1 cellular context compared by ENCODE assay signal in the genomic region with DNA sequence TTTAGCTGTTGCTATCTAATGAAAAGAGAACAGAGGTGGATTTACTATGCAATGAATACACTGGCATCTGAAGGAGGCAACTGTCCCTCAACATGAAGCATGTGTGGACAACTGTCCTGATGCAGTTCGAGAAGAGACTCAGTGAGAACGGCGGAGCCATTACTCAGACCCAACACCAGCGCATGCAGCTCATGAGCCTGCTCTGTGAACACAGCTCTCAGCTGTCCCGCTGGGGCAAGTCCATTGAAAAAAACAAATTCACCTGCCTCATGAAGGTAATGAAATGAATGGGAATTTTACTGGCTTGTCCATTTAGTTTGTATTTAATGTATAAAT.
TF ChIP-seq lines count a peak whose summit lies in the region.

No MANE protein-coding gene starts in this region.

TF ChIP-seq in IMR-90, 13 proteins besides CTCF, POLR2A, EP300 and RAD21:
- TF ChIP-seq, protein P1, sequence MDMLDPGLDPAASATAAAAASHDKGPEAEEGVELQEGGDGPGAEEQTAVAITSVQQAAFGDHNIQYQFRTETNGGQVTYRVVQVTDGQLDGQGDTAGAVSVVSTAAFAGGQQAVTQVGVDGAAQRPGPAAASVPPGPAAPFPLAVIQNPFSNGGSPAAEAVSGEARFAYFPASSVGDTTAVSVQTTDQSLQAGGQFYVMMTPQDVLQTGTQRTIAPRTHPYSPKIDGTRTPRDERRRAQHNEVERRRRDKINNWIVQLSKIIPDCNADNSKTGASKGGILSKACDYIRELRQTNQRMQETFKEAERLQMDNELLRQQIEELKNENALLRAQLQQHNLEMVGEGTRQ (IDR thresholded peaks at IDR 0.05; ENCODE audit: low read depth, low read length), result no peak
- TF ChIP-seq CEBPB (IDR thresholded peaks at IDR 0.05; ENCODE audit: low read depth, low read length) (no peak), BHLHE40 (IDR thresholded peaks at IDR 0.05; ENCODE audit: low read depth, low read length) (no peak), MAFK (IDR thresholded peaks at IDR 0.05; ENCODE audit: low read depth, low read length) (no peak), RFX5 (IDR thresholded peaks at IDR 0.05; ENCODE audit: low read depth, low read length) (no peak), CHD1 (IDR thresholded peaks at IDR 0.05; ENCODE audit: low read depth, low read length) (no peak), RCOR1 (IDR thresholded peaks at IDR 0.05; ENCODE audit: insufficient replicate concordance, low read length) (no peak), MAZ (IDR thresholded peaks at IDR 0.05; ENCODE audit: borderline replicate concordance, low read depth, low read length) (no peak), FOS (IDR thresholded peaks at IDR 0.05; ENCODE audit: low read depth, low read length) (no peak), SMC3 (IDR thresholded peaks at IDR 0.05; ENCODE audit: low read depth, low read length) (no peak), MXI1 (IDR thresholded peaks at IDR 0.05; ENCODE audit: borderline replicate concordance, low read depth, low read length) (no peak), NFE2L2 (IDR thresholded peaks at IDR 0.05; ENCODE audit: low read depth, low read length) (no peak)
- TF ChIP-seq, protein P2, sequence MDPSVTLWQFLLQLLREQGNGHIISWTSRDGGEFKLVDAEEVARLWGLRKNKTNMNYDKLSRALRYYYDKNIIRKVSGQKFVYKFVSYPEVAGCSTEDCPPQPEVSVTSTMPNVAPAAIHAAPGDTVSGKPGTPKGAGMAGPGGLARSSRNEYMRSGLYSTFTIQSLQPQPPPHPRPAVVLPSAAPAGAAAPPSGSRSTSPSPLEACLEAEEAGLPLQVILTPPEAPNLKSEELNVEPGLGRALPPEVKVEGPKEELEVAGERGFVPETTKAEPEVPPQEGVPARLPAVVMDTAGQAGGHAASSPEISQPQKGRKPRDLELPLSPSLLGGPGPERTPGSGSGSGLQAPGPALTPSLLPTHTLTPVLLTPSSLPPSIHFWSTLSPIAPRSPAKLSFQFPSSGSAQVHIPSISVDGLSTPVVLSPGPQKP (IDR thresholded peaks at IDR 0.05; ENCODE audit: borderline replicate concordance, low read depth, low read length), result no peak
TF ChIP-seq in IMR-90: peak in this region for 0.
